ENCODE assay signal across 6 cellular contexts in genomic region chr10:17722317-17723014, GRCh38. TPM values are rescaled to one million over a fixed set of nuclear protein-coding genes. Genes with fewer than 3 reads are reported as not detected.
A peak's percentile ranks its signal among the peaks of the same experiment; 100 is the strongest.
DNase-seq lines count a peak whose midpoint lies in the region; ATAC-seq, FAIRE-seq and TF ChIP-seq lines count a peak whose summit lies in the region.
"Not testable (repeated sequence)": the region's sequence is repeated elsewhere in the genome, so short reads cannot be mapped to it uniquely, and the experiment has no call there.
"Had no signal": no experiment of that assay in that cellular context is flagged by ENCODE, and none has a peak within 500 bp of the region (broad histone marks: within the 10 kb centered on the region; RNA-seq: fewer than 3 reads in every experiment).

No MANE protein-coding gene starts in this region.

- BruUV-seq in Caco-2 (replicated peaks; lab: Mats Ljungman, UMichigan); HepG2 (replicated peaks; lab: Mats Ljungman, UMichigan): not testable (repeated sequence)

- peaks cover 37% of the 10 kb centered on the region for H3K36me3 Mint-ChIP-seq in Caco-2 (ENCODE audit: insufficient read depth, unreplicated experiment)
- H3K36me3 Mint-ChIP-seq in T-helper 17 cell (ENCODE audit: low read depth), result not testable (repeated sequence)
- peaks cover 34% of the 10 kb centered on the region for H3K36me3 Mint-ChIP-seq in activated CD4-positive, alpha-beta T cell treated with anti-CD3 and anti-CD28 coated beads, Interleukin-2, amount 10 ng/mL, durations not matched to agents 24 days and 14 days (ENCODE audit: low read depth)

- WGBS in HepG2 (ENCODE audit: low lambda C conversion rate), result 80% methylated on average over 17 of the region's 25 CpGs

- DNase-seq in Caco-2 (peak; percentile 34 to 54), HepG2 (ENCODE audit: low spot score) (peak; percentile 13)
- DNase-seq in Jurkat, Clone E6-1 (ENCODE audit: low read depth, low spot score), result peak; percentile 40
- DNase-seq in T-helper 17 cell, result not testable (repeated sequence)
- peak; percentile 35 for DNase-seq in activated CD4-positive, alpha-beta T cell treated with anti-CD3 and anti-CD28 coated beads, Interleukin-2, amount 10 ng/mL, durations not matched to agents 24 days and 14 days

- not testable (repeated sequence) for ATAC-seq in T-helper 17 cell, HepG2

- TF ChIP-seq RAD21 in HepG2 (CRISPR knock-in tag; IDR thresholded peaks at IDR 0.05), result not testable (repeated sequence)

- TF ChIP-seq POLR2A in HepG2 (IDR thresholded peaks at IDR 0.05; ENCODE audit: insufficient read depth in 1 of 2, low read depth in 2 of 2, low read length in 2 of 2), result not testable (repeated sequence)

- H3K27ac ChIP-seq in HepG2 (ENCODE audit: extremely low read length, insufficient read depth, low read length), result not testable (repeated sequence)

- not testable (repeated sequence) for H3K4me1 Mint-ChIP-seq in Caco-2 (ENCODE audit: low read depth, unreplicated experiment); T-helper 17 cell; activated CD4-positive, alpha-beta T cell treated with anti-CD3 and anti-CD28 coated beads, Interleukin-2, amount 10 ng/mL, durations not matched to agents 24 days and 14 days

- not testable (repeated sequence) for H3K27me3 Mint-ChIP-seq in Caco-2 (ENCODE audit: insufficient read depth, unreplicated experiment); T-helper 17 cell; activated CD4-positive, alpha-beta T cell treated with anti-CD3 and anti-CD28 coated beads, Interleukin-2, amount 10 ng/mL, durations not matched to agents 24 days and 14 days

- FAIRE-seq in HepG2 (lab: Jason Lieb, UNC), result not testable (repeated sequence)

- not testable (repeated sequence) for H3K9me3 Mint-ChIP-seq in Caco-2 (ENCODE audit: unreplicated experiment); activated CD4-positive, alpha-beta T cell treated with anti-CD3 and anti-CD28 coated beads, Interleukin-2, amount 10 ng/mL, durations not matched to agents 24 days and 14 days

- TF ChIP-seq EP300 in HepG2 (IDR thresholded peaks at IDR 0.05; ENCODE audit: low read depth in 2 of 2, low read length in 2 of 2); HepG2 (CRISPR knock-in tag; IDR thresholded peaks at IDR 0.05; ENCODE audit: borderline replicate concordance): not testable (repeated sequence)

- not testable (repeated sequence) for H4K20me1 ChIP-seq in HepG2 (ENCODE audit: insufficient read depth, low read length)

- H3K4me1 ChIP-seq in Caco-2; HepG2 (ENCODE audit: insufficient read depth, low read length): not testable (repeated sequence)

- POLR2A ChIA-PET in Caco-2 (lab: Charles Lee); HepG2 (lab: Yijun Ruan, JAX): not testable (repeated sequence)

- intact Hi-C loops in Caco-2 (cut with micrococcal nuclease; ENCODE audit: unreplicated experiment); activated CD4-positive, alpha-beta T cell treated with anti-CD3 and anti-CD28 coated beads, Interleukin-2, amount 10 ng/mL, durations not matched to agents 24 days and 14 days (cut with micrococcal nuclease); HepG2 (cut with micrococcal nuclease; ENCODE audit: unreplicated experiment): not testable (repeated sequence)

- H3K9me3 ChIP-seq in Caco-2; T-helper 17 cell (ENCODE audit: control insufficient read depth, low read length, poor library complexity, severe bottlenecking); HepG2 (ENCODE audit: low read length): not testable (repeated sequence)

- not testable (repeated sequence) for TF ChIP-seq CTCF in Caco-2 (IDR thresholded peaks at IDR 0.05; ENCODE audit: insufficient read depth in 1 of 2, low read depth in 1 of 2, low read length in 1 of 2, severe bottlenecking in 1 of 2, unreplicated experiment in 1 of 2); HepG2 (CRISPR knock-in tag; IDR thresholded peaks at IDR 0.05)

- H3K4me2 ChIP-seq in HepG2 (ENCODE audit: low read depth, low read length), result not testable (repeated sequence)

- H3K27me3 ChIP-seq in Caco-2 (replicated peaks; ENCODE audit: control insufficient read depth, insufficient read depth, low read length); HepG2 (ENCODE audit: control insufficient read depth in 1 of 2, insufficient read depth in 2 of 2, low read length in 2 of 2): not testable (repeated sequence)

- H3K4me3 ChIP-seq in Caco-2 (ENCODE audit: low read depth, low read length); Jurkat, Clone E6-1 (ENCODE audit: low read length); HepG2 (replicated peaks in 1 of 3; ENCODE audit: insufficient read depth in 1 of 3, low read depth in 2 of 3, low read length in 3 of 3): not testable (repeated sequence)

- H3K79me2 ChIP-seq in HepG2 (ENCODE audit: insufficient read depth, low read length), result not testable (repeated sequence)

- H3K4me3 Mint-ChIP-seq in Caco-2 (ENCODE audit: unreplicated experiment); activated CD4-positive, alpha-beta T cell treated with anti-CD3 and anti-CD28 coated beads, Interleukin-2, amount 10 ng/mL, durations not matched to agents 24 days and 14 days: not testable (repeated sequence)
- peak overlapping the region; percentile 31 for H3K4me3 Mint-ChIP-seq in T-helper 17 cell

- not testable (repeated sequence) for H2AFZ ChIP-seq in HepG2 (ENCODE audit: low read length)

- H3K9ac ChIP-seq in HepG2 (ENCODE audit: insufficient read depth, low read depth, low read length), result not testable (repeated sequence)

- not testable (repeated sequence) for H3K27ac Mint-ChIP-seq in Caco-2 (ENCODE audit: unreplicated experiment); T-helper 17 cell; activated CD4-positive, alpha-beta T cell treated with anti-CD3 and anti-CD28 coated beads, Interleukin-2, amount 10 ng/mL, durations not matched to agents 24 days and 14 days

- in situ Hi-C loops in HepG2 (cut with HindIII; ENCODE audit: extremely low pct_ligation_motif_present, low pct_unique_long_range_greater_than_20kb), result not testable (repeated sequence)

- CTCF ChIA-PET in Caco-2 (lab: Charles Lee); HepG2 (lab: Yijun Ruan, JAX; ENCODE audit: low intra/inter-chr PET ratio, low total read pairs): not testable (repeated sequence)

- H3K36me3 ChIP-seq in Caco-2 (ENCODE audit: control insufficient read depth, insufficient read depth, low read length); HepG2 (replicated peaks in 1 of 2; ENCODE audit: control insufficient read depth in 1 of 2, insufficient read depth in 2 of 2, low read length in 2 of 2): not testable (repeated sequence)

RNA-seq across cellular contexts. Expression of gene TMEM236, which starts 29.5 kb away (rescaled TPM):
- total RNA-seq in Caco-2 (2022), result 0.60 and 0.64 TPM in 2 replicates
- not detected for polyA plus RNA-seq in Jurkat, Clone E6-1 (2012; ENCODE audit: insufficient read depth, insufficient read length)
- total RNA-seq in T-helper 17 cell, result under 1 TPM in 1 of 2 donors, not detected in 1; 0.07 TPM
- total RNA-seq in activated CD4-positive, alpha-beta T cell treated with anti-CD3 and anti-CD28 coated beads, Interleukin-2, amount 10 ng/mL, durations not matched to agents 24 days and 14 days, result 0.02 and 0.05 TPM in 2 replicates
- 0.04 TPM in 1 of 2 replicates, not detected in the other for total RNA-seq in HepG2 (2016; rRNA removed; fragmentation: Illumina TruSeq; extraction: Trizol)
- total RNA-seq in HepG2 (2016; cell fraction: cytosol; rRNA removed; fragmentation: Illumina TruSeq; extraction: Trizol; ENCODE audit: low read depth), result not detected in 2 replicates
- 0.02 and 0.03 TPM in 2 replicates for total RNA-seq in HepG2 (2016; cell fraction: insoluble cytoplasmic fraction; rRNA removed; fragmentation: Illumina TruSeq; extraction: Trizol)
- not detected in 2 replicates for total RNA-seq in HepG2 (2016; cell fraction: membrane; rRNA removed; fragmentation: Illumina TruSeq; extraction: Trizol)
- 0.06 TPM in 1 of 2 replicates, not detected in the other for total RNA-seq in HepG2 (2016; cell fraction: nucleus; rRNA removed; fragmentation: Illumina TruSeq; extraction: Trizol)
- 0.08 and 0.09 TPM in 2 replicates for polyA plus RNA-seq in HepG2 (2011; rRNA removed)
- polyA plus RNA-seq in HepG2 (2011; cell fraction: cytosol; rRNA removed), result 0.04 TPM in 2 replicates
- 0.16 TPM in 2 replicates for polyA plus RNA-seq in HepG2 (2011; cell fraction: nucleus; rRNA removed)
- 0.07 and 0.12 TPM in 2 replicates for polyA plus RNA-seq in HepG2 (2012)
- not detected in 2 replicates for polyA plus RNA-seq in HepG2 (2016; cell fraction: cytosol; fragmentation: Illumina TruSeq; extraction: Trizol; ENCODE audit: low read depth)
- polyA plus RNA-seq in HepG2 (2016; cell fraction: insoluble cytoplasmic fraction; fragmentation: Illumina TruSeq; extraction: Trizol; ENCODE audit: low read depth), result 0.04 TPM in 1 of 2 replicates, not detected in the other
- 0.02 TPM in 1 of 2 replicates, not detected in the other for polyA plus RNA-seq in HepG2 (2016; cell fraction: membrane; fragmentation: Illumina TruSeq; extraction: Trizol; ENCODE audit: low read depth)
- 0.11 TPM in 1 of 2 replicates, not detected in the other for polyA plus RNA-seq in HepG2 (2016; cell fraction: nucleus; fragmentation: Illumina TruSeq; extraction: Trizol; ENCODE audit: insufficient read depth, low read depth)
- 0.09 TPM in 1 of 2 replicates, not detected in the other for polyA minus RNA-seq in HepG2 (2011; rRNA and poly(A)+ RNA removed; ENCODE audit: low replicate concordance)
- not detected in 2 replicates for polyA minus RNA-seq in HepG2 (2011; cell fraction: cytosol; rRNA and poly(A)+ RNA removed)
- polyA minus RNA-seq in HepG2 (2011; cell fraction: nucleus; rRNA and poly(A)+ RNA removed), result 0.25 and 0.52 TPM in 2 replicates
- total RNA-seq: CD8-positive, alpha-beta T cell had no signal
